In genomic region chr10:129838794-129839193, GRCh38 we compare ENCODE assay signal across 39 cellular contexts.
"Had no signal": no experiment of that assay in that cellular context is flagged by ENCODE, and none has a peak within 500 bp of the region (broad histone marks: within the 10 kb centered on the region; RNA-seq: fewer than 3 reads in every experiment).

No MANE protein-coding gene starts in this region.

- H3K9me3 Mint-ChIP-seq: activated naive CD4-positive, alpha-beta T cell treated with anti-CD3 and anti-CD28 coated beads for 36 hours; activated naive CD4-positive, alpha-beta T cell treated with anti-CD3 and anti-CD28 coated beads, Interleukin-2, amount 10 ng/mL, durations not matched to agents 7 days and 5 days; activated naive CD4-positive, alpha-beta T cell treated with anti-CD3 and anti-CD28 coated beads, Interleukin-2, amount 50 U/mL, for 24 hours; activated naive CD4-positive, alpha-beta T cell treated with anti-CD3 and anti-CD28 coated beads, Interleukin-2, amount 50 U/mL, for 72 hours; activated naive CD8-positive, alpha-beta T cell treated with anti-CD3 and anti-CD28 coated beads for 36 hours; activated naive CD8-positive, alpha-beta T cell treated with anti-CD3 and anti-CD28 coated beads, Interleukin-2, amount 10 ng/mL, durations not matched to agents 7 days and 5 days; activated naive CD8-positive, alpha-beta T cell treated with anti-CD3 and anti-CD28 coated beads, Interleukin-2, amount 50 U/mL, for 24 hours; activated T-cell treated with anti-CD3 and anti-CD28 coated beads, Interleukin-2, amount 50 U/mL, for 24 hours; activated T-cell treated with anti-CD3 and anti-CD28 coated beads, Interleukin-2, amount 50 U/mL, for 4 hours; activated T-cell treated with anti-CD3 and anti-CD28 coated beads, Interleukin-2, amount 50 U/mL, for 72 hours; activated T-helper 1 cell treated with anti-CD3 and anti-CD28 coated beads, Interleukin-12 subunit alpha, Interleukin-12 subunit beta, Interleukin-2, Interleukin-4 antibody, amounts not matched to agents 30 ng/mL and 10 ng/mL and 1 ng/mL, durations not matched to agents 14 hours and 24 hours and 36 hours; activated T-helper 17 cell treated with anti-CD3 and anti-CD28 coated beads, Interleukin-2, amount 50 U/mL, for 72 hours; activated T-helper 2 cell treated with anti-CD3 and anti-CD28 coated beads, Interferon-gamma antibody, Interleukin-2, Interleukin-4, amounts not matched to agents 10 μg/mL and 5 μg/mL and 100 μg/mL, durations not matched to agents 14 hours and 24 hours and 36 hours; brain; central memory CD8-positive, alpha-beta T cell had no signal

- H3K27me3 ChIP-seq: adrenal gland, ascending aorta, body of pancreas, brain microvascular endothelial cell, breast epithelium, cardiac muscle cell had no signal

- H3K4me3 ChIP-seq: adrenal gland, ascending aorta, body of pancreas, breast epithelium, cardiac muscle cell had no signal

- H3K27ac Mint-ChIP-seq: activated naive CD4-positive, alpha-beta T cell treated with anti-CD3 and anti-CD28 coated beads for 36 hours; activated naive CD4-positive, alpha-beta T cell treated with anti-CD3 and anti-CD28 coated beads, Interleukin-2, amount 10 ng/mL, durations not matched to agents 7 days and 5 days; activated naive CD4-positive, alpha-beta T cell treated with anti-CD3 and anti-CD28 coated beads, Interleukin-2, amount 50 U/mL, for 24 hours; activated naive CD4-positive, alpha-beta T cell treated with anti-CD3 and anti-CD28 coated beads, Interleukin-2, amount 50 U/mL, for 72 hours; activated naive CD8-positive, alpha-beta T cell; activated naive CD8-positive, alpha-beta T cell treated with anti-CD3 and anti-CD28 coated beads for 36 hours; activated naive CD8-positive, alpha-beta T cell treated with anti-CD3 and anti-CD28 coated beads, Interleukin-2, amount 10 ng/mL, durations not matched to agents 7 days and 5 days; activated naive CD8-positive, alpha-beta T cell treated with anti-CD3 and anti-CD28 coated beads, Interleukin-2, amount 50 U/mL, for 24 hours; activated T-cell treated with anti-CD3 and anti-CD28 coated beads, Interleukin-2, amount 50 U/mL, for 24 hours; activated T-cell treated with anti-CD3 and anti-CD28 coated beads, Interleukin-2, amount 50 U/mL, for 72 hours; activated T-helper 1 cell treated with anti-CD3 and anti-CD28 coated beads, Interleukin-12 subunit alpha, Interleukin-12 subunit beta, Interleukin-2, Interleukin-4 antibody, amounts not matched to agents 30 ng/mL and 10 ng/mL and 1 ng/mL, durations not matched to agents 14 hours and 24 hours and 36 hours; activated T-helper 17 cell treated with anti-CD3 and anti-CD28 coated beads, Interleukin-2, amount 50 U/mL, for 72 hours; activated T-helper 2 cell treated with anti-CD3 and anti-CD28 coated beads, Interferon-gamma antibody, Interleukin-2, Interleukin-4, amounts not matched to agents 10 μg/mL and 5 μg/mL and 100 μg/mL, durations not matched to agents 14 hours and 24 hours and 36 hours; brain had no signal

- H3K4me3 Mint-ChIP-seq: activated naive CD4-positive, alpha-beta T cell treated with anti-CD3 and anti-CD28 coated beads for 36 hours; activated naive CD4-positive, alpha-beta T cell treated with anti-CD3 and anti-CD28 coated beads, Interleukin-2, amount 10 ng/mL, durations not matched to agents 7 days and 5 days; activated naive CD4-positive, alpha-beta T cell treated with anti-CD3 and anti-CD28 coated beads, Interleukin-2, amount 50 U/mL, for 24 hours; activated naive CD8-positive, alpha-beta T cell; activated naive CD8-positive, alpha-beta T cell treated with anti-CD3 and anti-CD28 coated beads for 36 hours; activated naive CD8-positive, alpha-beta T cell treated with anti-CD3 and anti-CD28 coated beads, Interleukin-2, amount 10 ng/mL, durations not matched to agents 7 days and 5 days; activated naive CD8-positive, alpha-beta T cell treated with anti-CD3 and anti-CD28 coated beads, Interleukin-2, amount 50 U/mL, for 24 hours; activated T-cell treated with anti-CD3 and anti-CD28 coated beads, Interleukin-2, amount 50 U/mL, for 24 hours; activated T-cell treated with anti-CD3 and anti-CD28 coated beads, Interleukin-2, amount 50 U/mL, for 4 hours; activated T-cell treated with anti-CD3 and anti-CD28 coated beads, Interleukin-2, amount 50 U/mL, for 72 hours; activated T-helper 1 cell treated with anti-CD3 and anti-CD28 coated beads, Interleukin-12 subunit alpha, Interleukin-12 subunit beta, Interleukin-2, Interleukin-4 antibody, amounts not matched to agents 30 ng/mL and 10 ng/mL and 1 ng/mL, durations not matched to agents 14 hours and 24 hours and 36 hours; activated T-helper 17 cell treated with anti-CD3 and anti-CD28 coated beads, Interleukin-2, amount 50 U/mL, for 72 hours; brain; central memory CD8-positive, alpha-beta T cell had no signal

- H3K9me3 ChIP-seq: adrenal gland, ascending aorta, body of pancreas had no signal

- H3K27ac ChIP-seq: adrenal gland, ascending aorta, body of pancreas, brain microvascular endothelial cell, breast epithelium, cardiac muscle cell had no signal

- H3K4me1 Mint-ChIP-seq: activated naive CD4-positive, alpha-beta T cell treated with anti-CD3 and anti-CD28 coated beads, Interleukin-2, amount 10 ng/mL, durations not matched to agents 7 days and 5 days; activated naive CD4-positive, alpha-beta T cell treated with anti-CD3 and anti-CD28 coated beads, Interleukin-2, amount 50 U/mL, for 24 hours; activated naive CD8-positive, alpha-beta T cell treated with anti-CD3 and anti-CD28 coated beads for 36 hours; activated naive CD8-positive, alpha-beta T cell treated with anti-CD3 and anti-CD28 coated beads, Interleukin-2, amount 10 ng/mL, durations not matched to agents 7 days and 5 days; activated naive CD8-positive, alpha-beta T cell treated with anti-CD3 and anti-CD28 coated beads, Interleukin-2, amount 50 U/mL, for 24 hours; activated T-helper 17 cell treated with anti-CD3 and anti-CD28 coated beads, Interleukin-2, amount 50 U/mL, for 72 hours; central memory CD8-positive, alpha-beta T cell had no signal

- H3K27me3 Mint-ChIP-seq: activated naive CD4-positive, alpha-beta T cell treated with anti-CD3 and anti-CD28 coated beads, Interleukin-2, amount 10 ng/mL, durations not matched to agents 7 days and 5 days; activated naive CD4-positive, alpha-beta T cell treated with anti-CD3 and anti-CD28 coated beads, Interleukin-2, amount 50 U/mL, for 24 hours; activated naive CD8-positive, alpha-beta T cell; activated naive CD8-positive, alpha-beta T cell treated with anti-CD3 and anti-CD28 coated beads for 36 hours; activated naive CD8-positive, alpha-beta T cell treated with anti-CD3 and anti-CD28 coated beads, Interleukin-2, amount 10 ng/mL, durations not matched to agents 7 days and 5 days; activated naive CD8-positive, alpha-beta T cell treated with anti-CD3 and anti-CD28 coated beads, Interleukin-2, amount 50 U/mL, for 24 hours; activated T-cell treated with anti-CD3 and anti-CD28 coated beads, Interleukin-2, amount 50 U/mL, for 24 hours; activated T-helper 17 cell treated with anti-CD3 and anti-CD28 coated beads, Interleukin-2, amount 50 U/mL, for 72 hours; central memory CD8-positive, alpha-beta T cell had no signal

- ATAC-seq: activated naive CD4-positive, alpha-beta T cell treated with anti-CD3 and anti-CD28 coated beads, Interleukin-2, amount 50 U/mL, for 72 hours; activated naive CD8-positive, alpha-beta T cell treated with anti-CD3 and anti-CD28 coated beads, Interleukin-2, amount 50 U/mL, for 24 hours; activated T-cell treated with anti-CD3 and anti-CD28 coated beads, Interleukin-2, amount 50 U/mL, for 4 hours; activated T-cell treated with anti-CD3 and anti-CD28 coated beads, Interleukin-2, amount 50 U/mL, for 72 hours; activated T-helper 17 cell treated with anti-CD3 and anti-CD28 coated beads, Interleukin-2, amount 50 U/mL, for 72 hours; body of pancreas had no signal

- H3K36me3 ChIP-seq: adrenal gland, ascending aorta, brain microvascular endothelial cell, cardiac muscle cell had no signal

- H3K4me1 ChIP-seq: adrenal gland, ascending aorta, body of pancreas, breast epithelium had no signal

- H3K36me3 Mint-ChIP-seq: activated naive CD4-positive, alpha-beta T cell treated with anti-CD3 and anti-CD28 coated beads, Interleukin-2, amount 10 ng/mL, durations not matched to agents 7 days and 5 days; activated naive CD4-positive, alpha-beta T cell treated with anti-CD3 and anti-CD28 coated beads, Interleukin-2, amount 50 U/mL, for 24 hours; activated naive CD4-positive, alpha-beta T cell treated with anti-CD3 and anti-CD28 coated beads, Interleukin-2, amount 50 U/mL, for 72 hours; activated naive CD8-positive, alpha-beta T cell; activated naive CD8-positive, alpha-beta T cell treated with anti-CD3 and anti-CD28 coated beads for 36 hours; activated naive CD8-positive, alpha-beta T cell treated with anti-CD3 and anti-CD28 coated beads, Interleukin-2, amount 10 ng/mL, durations not matched to agents 7 days and 5 days had no signal

- DNase-seq: activated effector memory CD4-positive, alpha-beta T cell treated with anti-CD3 and anti-CD28 coated beads, Interleukin-2, amount 50 U/mL, for 16 hours; activated effector memory CD4-positive, alpha-beta T cell treated with Interleukin-2 at 50 U/mL for 16 hours; activated gamma-delta T cell; activated gamma-delta T cell treated with Interleukin-2 at 50 U/mL for 16 hours; activated naive CD4-positive, alpha-beta T cell; activated naive CD4-positive, alpha-beta T cell treated with anti-CD3 and anti-CD28 coated beads for 36 hours; activated naive CD4-positive, alpha-beta T cell treated with anti-CD3 and anti-CD28 coated beads, Interleukin-2, amount 10 ng/mL, durations not matched to agents 7 days and 5 days; activated naive CD4-positive, alpha-beta T cell treated with anti-CD3 and anti-CD28 coated beads, Interleukin-2, amount 50 U/mL, for 16 hours; activated naive CD4-positive, alpha-beta T cell treated with Interleukin-2 at 50 U/mL for 16 hours; activated naive CD8-positive, alpha-beta T cell treated with anti-CD3 and anti-CD28 coated beads for 36 hours; activated naive CD8-positive, alpha-beta T cell treated with anti-CD3 and anti-CD28 coated beads, Interleukin-2, amount 10 ng/mL, durations not matched to agents 7 days and 5 days; activated naive CD8-positive, alpha-beta T cell treated with anti-CD3 and anti-CD28 coated beads, Interleukin-2, amount 50 U/mL, for 24 hours; activated T-cell treated with anti-CD3 and anti-CD28 coated beads for 4 hours; activated T-cell treated with anti-CD3 and anti-CD28 coated beads, Interleukin-2, amount 50 U/mL, for 1 hour; activated T-cell treated with anti-CD3 and anti-CD28 coated beads, Interleukin-2, amount 50 U/mL, for 24 hours; activated T-cell treated with anti-CD3 and anti-CD28 coated beads, Interleukin-2, amount 50 U/mL, for 4 hours; activated T-cell treated with anti-CD3 and anti-CD28 coated beads, Interleukin-2, amount 50 U/mL, for 48 hours; activated T-cell treated with anti-CD3 and anti-CD28 coated beads, Interleukin-2, amount 50 U/mL, for 72 hours; adrenal gland; amniotic stem cell; amygdala; anterior cingulate cortex; aorta; body of pancreas; brain microvascular endothelial cell; caudate nucleus; central memory CD4-positive, alpha-beta T cell; cerebellar nuclear complex had no signal
